In genomic region chr7:83947260-83947659, GRCh38 we compare ENCODE assay signal across 9 cellular contexts.
DNase-seq lines count a peak whose midpoint lies in the region; ATAC-seq and TF ChIP-seq lines count a peak whose summit lies in the region.
"Had no signal": no experiment of that assay in that cellular context is flagged by ENCODE, and none has a peak within 500 bp of the region (broad histone marks: within the 10 kb centered on the region; RNA-seq: fewer than 3 reads in every experiment).

No MANE protein-coding gene starts in this region.

- no peak overlapping the region for H3K27ac ChIP-seq in naive thymus-derived CD4-positive, alpha-beta T cell (ENCODE audit: low read depth, low read length)
- H3K27ac ChIP-seq in heart right ventricle, result no peak overlapping the region

- no peaks in the 10 kb centered on the region for H3K9me3 ChIP-seq in Loucy (ENCODE audit: insufficient read depth, low read depth, low read length)
- H3K9me3 ChIP-seq in naive thymus-derived CD4-positive, alpha-beta T cell (ENCODE audit: control insufficient read depth in 2 of 3, low read length in 3 of 3), result no peaks in the 10 kb centered on the region
- H3K9me3 ChIP-seq in heart right ventricle, result no peaks in the 10 kb centered on the region

- H3K36me3 ChIP-seq in Loucy (ENCODE audit: insufficient read depth, low read length) (no peaks in the 10 kb centered on the region), heart right ventricle (no peaks in the 10 kb centered on the region)
- no peaks in the 10 kb centered on the region for H3K36me3 ChIP-seq in naive thymus-derived CD4-positive, alpha-beta T cell (ENCODE audit: control insufficient read depth in 2 of 3, insufficient read depth in 3 of 3, low read length in 3 of 3)

- no peaks in the 10 kb centered on the region for H3F3A ChIP-seq in Loucy (ENCODE audit: low read depth)

- H2AFZ ChIP-seq in Loucy (ENCODE audit: low read length), result peak overlapping the region; percentile 46

- DNase-seq in EH (ENCODE audit: low read depth), result peak; percentile 7
- no peak for DNase-seq in astrocyte of the spinal cord (ENCODE audit: low read depth, low spot score)
- no peak for DNase-seq in naive thymus-derived CD4-positive, alpha-beta T cell
- no peak for DNase-seq in heart right ventricle
- DNase-seq in NCI-H2196 (lab: John Stamatoyannopoulos, UW; ENCODE audit: unreplicated experiment), result no peak
- no peak for DNase-seq in germinal center (ENCODE audit: low spot score)

- peaks cover 0 to 3% (median 0%) of the 10 kb centered on the region in 5 donors for H3K27me3 Mint-ChIP-seq in naive thymus-derived CD4-positive, alpha-beta T cell
- H3K27me3 Mint-ChIP-seq: stimulated activated naive CD8-positive, alpha-beta T cell treated with anti-CD3 and anti-CD28 coated beads, Interleukin-15, Interleukin-2, amounts not matched to agents 100 ng/mL and 50 ng/mL, for 24 hours had no signal

- no peaks in the 10 kb centered on the region for H3K36me3 Mint-ChIP-seq in naive thymus-derived CD4-positive, alpha-beta T cell

- no peaks in the 10 kb centered on the region for H3K79me2 ChIP-seq in Loucy (ENCODE audit: insufficient read depth, low read length)

- H3K27me3 ChIP-seq in Loucy (ENCODE audit: insufficient read depth, low read length, poor library complexity, severe bottlenecking) (no peaks in the 10 kb centered on the region), heart right ventricle (no peaks in the 10 kb centered on the region)
- H3K27me3 ChIP-seq in naive thymus-derived CD4-positive, alpha-beta T cell (ENCODE audit: control insufficient read depth in 2 of 2, insufficient read depth in 2 of 2, low read length in 2 of 2), result no peaks in the 10 kb centered on the region

- H3K4me1 ChIP-seq in Loucy (ENCODE audit: insufficient read depth, low read length, poor library complexity, severe bottlenecking), result no peaks in the 10 kb centered on the region
- H3K4me1 ChIP-seq in naive thymus-derived CD4-positive, alpha-beta T cell (ENCODE audit: control insufficient read depth in 2 of 2, insufficient read depth in 2 of 2, low read length in 2 of 2), result no peaks in the 10 kb centered on the region
- H3K4me1 ChIP-seq in heart right ventricle, result no peaks in the 10 kb centered on the region

- H4K20me1 ChIP-seq in Loucy (ENCODE audit: insufficient read depth, low read length, poor library complexity, severe bottlenecking), result no peaks in the 10 kb centered on the region

- in situ Hi-C loops in astrocyte of the spinal cord (cut with HindIII; ENCODE audit: low sequenced_read_pairs), result no loop called here

- POLR2A ChIA-PET in naive thymus-derived CD4-positive, alpha-beta T cell (lab: Charles Lee), result no interaction called here

- no peak overlapping the region for H3K9ac ChIP-seq in Loucy (ENCODE audit: low read depth, low read length, poor library complexity, severe bottlenecking)

- CTCF ChIA-PET in naive thymus-derived CD4-positive, alpha-beta T cell (lab: Charles Lee), result interaction anchor here (2.2 kb wide), 1 partner anchor 11 kb away, joined by 9 read pairs; no protein-coding TSS in a partner anchor

- TF ChIP-seq CTCF in Loucy (conservative IDR thresholded peaks at IDR 0.05; ENCODE audit: low read length), result peak; percentile 83
- TF ChIP-seq CTCF in astrocyte of the spinal cord (IDR thresholded peaks at IDR 0.05; ENCODE audit: low read depth, low read length), result peak; percentile 53
- TF ChIP-seq CTCF in heart right ventricle (IDR thresholded peaks at IDR 0.05), result peak in 3 of 9 donors; percentile 9 to 45 (median 33)

- no peak overlapping the region for H3K27ac Mint-ChIP-seq in naive thymus-derived CD4-positive, alpha-beta T cell
- H3K27ac Mint-ChIP-seq: stimulated activated naive CD8-positive, alpha-beta T cell treated with anti-CD3 and anti-CD28 coated beads, Interleukin-15, Interleukin-2, amounts not matched to agents 100 ng/mL and 50 ng/mL, for 24 hours had no signal

- intact Hi-C loops in naive thymus-derived CD4-positive, alpha-beta T cell (cut with micrococcal nuclease), result no loop called here
- intact Hi-C loops in heart right ventricle (cut with DNase I), result no loop called here

- H3K4me3 Mint-ChIP-seq in naive thymus-derived CD4-positive, alpha-beta T cell, result no peak overlapping the region
- H3K4me3 Mint-ChIP-seq: stimulated activated naive CD8-positive, alpha-beta T cell treated with anti-CD3 and anti-CD28 coated beads, Interleukin-15, Interleukin-2, amounts not matched to agents 100 ng/mL and 50 ng/mL, for 24 hours had no signal

- peak; percentile 77 for ATAC-seq in GM21390 (IDR thresholded peaks at IDR 0.05; ENCODE audit: unreplicated experiment)
- ATAC-seq in naive thymus-derived CD4-positive, alpha-beta T cell, result peak; percentile 42
- ATAC-seq in heart right ventricle, result no peak

- H3K9me3 Mint-ChIP-seq in naive thymus-derived CD4-positive, alpha-beta T cell, result no peaks in the 10 kb centered on the region
- H3K9me3 Mint-ChIP-seq: stimulated activated naive CD8-positive, alpha-beta T cell treated with anti-CD3 and anti-CD28 coated beads, Interleukin-15, Interleukin-2, amounts not matched to agents 100 ng/mL and 50 ng/mL, for 24 hours had no signal

- no peaks in the 10 kb centered on the region for H3K9me2 ChIP-seq in Loucy (replicated peaks; ENCODE audit: low read depth, low read length)

- H3K4me3 ChIP-seq in Loucy (ENCODE audit: low read length, poor library complexity, severe bottlenecking), result no peak overlapping the region
- no peak overlapping the region for H3K4me3 ChIP-seq in astrocyte of the spinal cord (ENCODE audit: low read depth, low read length)
- no peak overlapping the region for H3K4me3 ChIP-seq in naive thymus-derived CD4-positive, alpha-beta T cell (ENCODE audit: low read length)
- no peak overlapping the region for H3K4me3 ChIP-seq in heart right ventricle

- H3K4me2 ChIP-seq in Loucy (ENCODE audit: low read depth, low read length, poor library complexity, severe bottlenecking), result no peak overlapping the region

- 73 to 84% methylated on average over 2 of the region's 2 CpGs for WGBS in heart right ventricle, 2 donors

- H3K4me1 Mint-ChIP-seq in naive thymus-derived CD4-positive, alpha-beta T cell, result no peaks in the 10 kb centered on the region

Comparison
In these comparisons a context has a peak if more than half of its experiments do, and no peak if none do; other contexts are left out.
1. ATAC-seq: peak in GM21390 (single experiment) and naive thymus-derived CD4-positive, alpha-beta T cell (single experiment); none in heart right ventricle (0 of 8).